ENCODE assay signal across 25 cellular contexts in genomic region chr2:177545143-177545542, GRCh38.
A peak's percentile ranks its signal among the peaks of the same experiment; 100 is the strongest.
DNase-seq lines count a peak whose midpoint lies in the region; ATAC-seq, FAIRE-seq and TF ChIP-seq lines count a peak whose summit lies in the region.
"Had no signal": no experiment of that assay in that cellular context is flagged by ENCODE, and none has a peak within 500 bp of the region (broad histone marks: within the 10 kb centered on the region; RNA-seq: fewer than 3 reads in every experiment).

No MANE protein-coding gene starts in this region.

- peak; percentile 24 for DNase-seq in GM12864 (ENCODE audit: low read depth)
- DNase-seq in HAP-1 (ENCODE audit: low spot score in 2 of 2): peak; percentile 49 to 56
- DNase-seq in stimulated activated naive B cell treated with anti-CD40 and anti-IgM and Interleukin-4, amounts not matched to agents 10 μg/mL and 1 μg/mL and 100 μg/mL, for 72 hours: no peak
- no peak for DNase-seq in brain microvascular endothelial cell
- no peak for DNase-seq in H7
- DNase-seq: ACHN; Caco-2; CD4-positive, alpha-beta memory T cell; DMS 273 treated with DMSO at 0.1 percent for 48 hours; HCEC 1CT; KG1; NCI-H1105; NCI-H146; NCI-H2029; NCI-H226; NCI-H510A treated with DMSO at 0.1 percent for 48 hours; NCI-H748 treated with DMSO at 0.1 percent for 48 hours; NK-92 treated with Interleukin-12 subunit alpha and Interleukin-12 subunit beta, amount 100 ng/mL, for 24 hours; SIG-M5; T-cell had no signal

- no peak for ATAC-seq in stimulated activated naive B cell treated with anti-CD40 and anti-IgM and Interleukin-4, amounts not matched to agents 10 μg/mL and 1 μg/mL and 100 μg/mL, for 72 hours (replicated peaks)
- ATAC-seq: Panc1, SK-N-SH treated with all-trans-retinoic acid at 6 μM for 48 hours, T-cell had no signal

- in situ Hi-C loops in HAP-1 (cut with MboI; ENCODE audit: low sequenced_read_pairs): no loop called here
- in situ Hi-C loops in brain microvascular endothelial cell (cut with HindIII; ENCODE audit: low pct_ligation_motif_present, low sequenced_read_pairs): no loop called here

- no peak overlapping the region for H3K27ac ChIP-seq in brain microvascular endothelial cell
- H3K27ac ChIP-seq: BLaER1 treated with 17β-estradiol and CSF1 and Interleukin-3, amounts not matched to agents 10 nM and 100 nM had no signal

- peaks cover 92% of the 10 kb centered on the region for H3K4me1 ChIP-seq in HAP-1
- H3K4me1 ChIP-seq: Caco-2 had no signal

- FAIRE-seq in G401.6 (lab: Jason Lieb, UNC) (peak; percentile 67), TTC549 (lab: Jason Lieb, UNC) (peak; percentile 97)

- H3K36me3 Mint-ChIP-seq in stimulated activated naive B cell treated with anti-CD40 and anti-IgM and Interleukin-4, amounts not matched to agents 10 μg/mL and 1 μg/mL and 100 μg/mL, for 72 hours: peaks cover 11 to 14% of the 10 kb centered on the region in 2 donors
- H3K36me3 Mint-ChIP-seq: T-cell had no signal

- H3K36me3 ChIP-seq in HAP-1 (replicated peaks) (no peaks in the 10 kb centered on the region), brain microvascular endothelial cell (replicated peaks) (no peaks in the 10 kb centered on the region), H7 (replicated peaks; ENCODE audit: control insufficient read depth, insufficient read depth, low read length) (no peaks in the 10 kb centered on the region)

- H3K9me3 ChIP-seq in HAP-1: no peaks in the 10 kb centered on the region

- TF ChIP-seq CTCF in GM12864 (IDR thresholded peaks at IDR 0.05; ENCODE audit: low read depth, low read length, missing control alignments): no peak
- TF ChIP-seq CTCF in brain microvascular endothelial cell (IDR thresholded peaks at IDR 0.05; ENCODE audit: low read depth, low read length, missing control alignments): no peak

- H3K27me3 Mint-ChIP-seq in stimulated activated naive B cell treated with anti-CD40 and anti-IgM and Interleukin-4, amounts not matched to agents 10 μg/mL and 1 μg/mL and 100 μg/mL, for 72 hours: no peaks in the 10 kb centered on the region
- H3K27me3 Mint-ChIP-seq: CD4-positive, alpha-beta memory T cell; T-cell had no signal

- no peak overlapping the region for H3K27ac Mint-ChIP-seq in stimulated activated naive B cell treated with anti-CD40 and anti-IgM and Interleukin-4, amounts not matched to agents 10 μg/mL and 1 μg/mL and 100 μg/mL, for 72 hours
- H3K27ac Mint-ChIP-seq: T-cell had no signal

- H3K4me3 ChIP-seq in GM12864 (ENCODE audit: low read depth, low read length) (no peak overlapping the region), HAP-1 (no peak overlapping the region), brain microvascular endothelial cell (ENCODE audit: low read depth, low read length) (no peak overlapping the region), H7 (ENCODE audit: insufficient read depth, low read depth, low read length) (no peak overlapping the region)

- no peaks in the 10 kb centered on the region for H3K27me3 ChIP-seq in HAP-1 (ENCODE audit: low read depth)
- H3K27me3 ChIP-seq in brain microvascular endothelial cell (replicated peaks): no peaks in the 10 kb centered on the region
- H3K27me3 ChIP-seq in H7 (ENCODE audit: control insufficient read depth, insufficient read depth, low read length): no peaks in the 10 kb centered on the region
- H3K27me3 ChIP-seq: BLaER1 treated with 17β-estradiol and CSF1 and Interleukin-3, amounts not matched to agents 10 nM and 100 nM had no signal

- H3K4me3 Mint-ChIP-seq in stimulated activated naive B cell treated with anti-CD40 and anti-IgM and Interleukin-4, amounts not matched to agents 10 μg/mL and 1 μg/mL and 100 μg/mL, for 72 hours: no peak overlapping the region
- H3K4me3 Mint-ChIP-seq: CD4-positive, alpha-beta memory T cell; T-cell had no signal

- peaks cover 4 to 6% of the 10 kb centered on the region in 2 donors for H3K9me3 Mint-ChIP-seq in stimulated activated naive B cell treated with anti-CD40 and anti-IgM and Interleukin-4, amounts not matched to agents 10 μg/mL and 1 μg/mL and 100 μg/mL, for 72 hours

- peaks cover 5 to 12% of the 10 kb centered on the region in 2 donors for H3K4me1 Mint-ChIP-seq in stimulated activated naive B cell treated with anti-CD40 and anti-IgM and Interleukin-4, amounts not matched to agents 10 μg/mL and 1 μg/mL and 100 μg/mL, for 72 hours
- H3K4me1 Mint-ChIP-seq: CD4-positive, alpha-beta memory T cell; T-cell had no signal

Comparison
In these comparisons a context has a peak if more than half of its experiments do, and no peak if none do; other contexts are left out.
1. DNase-seq: peak in GM12864 (single experiment) and HAP-1 (2 of 2); none in stimulated activated naive B cell treated with anti-CD40 and anti-IgM and Interleukin-4, amounts not matched to agents 10 μg/mL and 1 μg/mL and 100 μg/mL, for 72 hours (single experiment), brain microvascular endothelial cell (single experiment) and H7 (single experiment).